ENCODE assay signal across 1 cellular context in genomic region chr11:13772223-13773046, GRCh38.
TF ChIP-seq lines count a peak whose summit lies in the region.

No MANE protein-coding gene starts in this region.

TF ChIP-seq in SK-N-SH treated with all-trans-retinoic acid at 6 μM for 48 hours, 23 proteins besides CTCF, POLR2A, EP300 and RAD21 (continued from another document):
- TF ChIP-seq CSRNP3 (CRISPR knock-in tag; IDR thresholded peaks at IDR 0.05): no peak
- no peak for TF ChIP-seq TSHZ2 (CRISPR knock-in tag; IDR thresholded peaks at IDR 0.05)
- no peak for TF ChIP-seq ISL1 (CRISPR knock-in tag; IDR thresholded peaks at IDR 0.05)
- TF ChIP-seq ZFP30 (CRISPR knock-in tag; IDR thresholded peaks at IDR 0.05): no peak
- TF ChIP-seq ARNTL (CRISPR knock-in tag; IDR thresholded peaks at IDR 0.05; ENCODE audit: borderline replicate concordance, low read depth): no peak
- no peak for TF ChIP-seq BACH2 (CRISPR knock-in tag; IDR thresholded peaks at IDR 0.05; ENCODE audit: borderline replicate concordance)
- TF ChIP-seq PPARA (CRISPR knock-in tag; IDR thresholded peaks at IDR 0.05; ENCODE audit: borderline replicate concordance): no peak
- no peak for TF ChIP-seq POU6F1 (CRISPR knock-in tag; IDR thresholded peaks at IDR 0.05; ENCODE audit: borderline replicate concordance, low read depth)
